In the genomic region with DNA sequence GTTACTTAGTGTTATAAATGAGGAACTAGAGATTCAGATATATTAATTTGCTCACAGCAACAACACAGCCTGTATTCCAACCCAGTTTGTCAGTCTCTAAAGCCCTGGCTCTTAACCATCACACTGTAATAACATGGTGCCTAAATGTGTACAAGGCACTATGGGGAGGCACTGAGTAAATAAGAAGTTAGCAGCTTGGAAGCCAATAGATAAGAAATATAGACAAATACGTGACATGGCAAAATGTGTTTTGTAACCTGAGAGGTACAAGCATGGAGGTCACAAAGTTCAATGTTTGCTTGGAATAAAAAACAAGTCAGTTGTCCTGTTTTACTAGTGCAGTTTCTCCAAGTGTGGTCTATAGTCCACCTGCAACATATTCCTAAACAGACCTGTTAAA, we compare ENCODE assay signal across 21 cellular contexts. TPM values are rescaled to one million over a fixed set of nuclear protein-coding genes. Genes with fewer than 3 reads are reported as not detected.
"Had no signal": no experiment of that assay in that cellular context is flagged by ENCODE, and none has a peak within 500 bp of the region (broad histone marks: within the 10 kb centered on the region; RNA-seq: fewer than 3 reads in every experiment).

No MANE protein-coding gene starts in this region.

- ATAC-seq: activated CD4-positive, CD25-positive, alpha-beta regulatory T cell treated with anti-CD3 and anti-CD28 coated beads, Interleukin-2, amount 50 U/mL, for 24 hours; activated T-helper 17 cell treated with anti-CD3 and anti-CD28 coated beads, Interleukin-2, amount 50 U/mL, for 72 hours; gastrocnemius medialis; heart right ventricle; left cardiac atrium had no signal

- H3K27ac Mint-ChIP-seq: activated naive CD4-positive, alpha-beta T cell treated with anti-CD3 and anti-CD28 coated beads for 36 hours; activated T-helper 17 cell treated with anti-CD3 and anti-CD28 coated beads, Interleukin-2, amount 50 U/mL, for 72 hours; mesothelial cell of epicardium; stimulated activated naive CD8-positive, alpha-beta T cell treated with anti-CD3 and anti-CD28 coated beads, Interleukin-15, Interleukin-2, amounts not matched to agents 100 ng/mL and 50 ng/mL, for 24 hours had no signal

- H3K4me3 Mint-ChIP-seq: activated naive CD4-positive, alpha-beta T cell treated with anti-CD3 and anti-CD28 coated beads for 36 hours; activated T-helper 17 cell treated with anti-CD3 and anti-CD28 coated beads, Interleukin-2, amount 50 U/mL, for 72 hours; mesothelial cell of epicardium; neural crest cell; stimulated activated naive CD8-positive, alpha-beta T cell treated with anti-CD3 and anti-CD28 coated beads, Interleukin-15, Interleukin-2, amounts not matched to agents 100 ng/mL and 50 ng/mL, for 24 hours had no signal

- H3K36me3 Mint-ChIP-seq: mesothelial cell of epicardium had no signal

- DNase-seq: activated naive CD4-positive, alpha-beta T cell treated with anti-CD3 and anti-CD28 coated beads for 36 hours; activated T-cell treated with anti-CD3 and anti-CD28 coated beads for 4 hours; dorsolateral prefrontal cortex; erythroblast; gastrocnemius medialis; heart right ventricle; left cardiac atrium; sigmoid colon; spleen; trophoblast cell had no signal

- H3K9me3 Mint-ChIP-seq: activated naive CD4-positive, alpha-beta T cell treated with anti-CD3 and anti-CD28 coated beads for 36 hours; activated T-helper 17 cell treated with anti-CD3 and anti-CD28 coated beads, Interleukin-2, amount 50 U/mL, for 72 hours; mesothelial cell of epicardium; neural crest cell; stimulated activated naive CD8-positive, alpha-beta T cell treated with anti-CD3 and anti-CD28 coated beads, Interleukin-15, Interleukin-2, amounts not matched to agents 100 ng/mL and 50 ng/mL, for 24 hours had no signal

- H3K4me1 Mint-ChIP-seq: activated T-helper 17 cell treated with anti-CD3 and anti-CD28 coated beads, Interleukin-2, amount 50 U/mL, for 72 hours; mesothelial cell of epicardium had no signal

RNA-seq across cellular contexts. Expression of a gene that starts 16.3 kb away (rescaled TPM):
- total RNA-seq: activated CD8-positive, alpha-beta memory T cell treated with anti-CD3 and anti-CD28 coated beads for 36 hours; activated naive CD4-positive, alpha-beta T cell treated with anti-CD3 and anti-CD28 coated beads for 36 hours; activated T-helper 17 cell treated with anti-CD3 and anti-CD28 coated beads, Interleukin-2, amount 50 U/mL, for 72 hours; gastrocnemius medialis; heart right ventricle; left cardiac atrium; osteoblast; sigmoid colon; suprapubic skin; T-helper 2 cell treated with Interferon-gamma antibody and Interleukin-4, amounts not matched to agents 100 ng/mL and 5 ng/mL, for 36 hours had no signal

RNA-seq across cellular contexts. Expression of a gene that starts 21.7 kb away (rescaled TPM):
- total RNA-seq: activated CD8-positive, alpha-beta memory T cell treated with anti-CD3 and anti-CD28 coated beads for 36 hours; activated naive CD4-positive, alpha-beta T cell treated with anti-CD3 and anti-CD28 coated beads for 36 hours; activated T-helper 17 cell treated with anti-CD3 and anti-CD28 coated beads, Interleukin-2, amount 50 U/mL, for 72 hours; dorsolateral prefrontal cortex; gastrocnemius medialis; heart right ventricle; left cardiac atrium; lung; mesothelial cell of epicardium; myocyte; osteoblast; sigmoid colon; spleen; suprapubic skin; T-helper 2 cell treated with Interferon-gamma antibody and Interleukin-4, amounts not matched to agents 100 ng/mL and 5 ng/mL, for 36 hours had no signal
